8 cellular contexts compared by ENCODE assay signal in genomic region chr6:11537229-11538048, GRCh38.
DNase-seq lines count a peak whose midpoint lies in the region; ATAC-seq lines count a peak whose summit lies in the region.

Gene TMEM170B (plus strand): TSS chr6:11537749. CDS start chr6:11538278, 529 bp downstream.

- H3K4me1 ChIP-seq in HUES48 (ENCODE audit: control insufficient read depth, insufficient read depth, low read length) (peaks cover 15% of the 10 kb centered on the region; the same call in 1 of the 2 replicates), endocrine pancreas (ENCODE audit: control insufficient read depth, insufficient read depth, low read length) (peaks cover 10% of the 10 kb centered on the region)

- peak within 1 kb of the TSS; percentile 75 for H3K27ac ChIP-seq in HUES48 (ENCODE audit: low read depth, low read length)

- no peaks in the 10 kb centered on the region for H3K36me3 ChIP-seq in HUES48 (ENCODE audit: control insufficient read depth, insufficient read depth, low read length)
- no peaks in the 10 kb centered on the region for H3K36me3 ChIP-seq in endocrine pancreas (ENCODE audit: control insufficient read depth, insufficient read depth, low read length)

- H3K9ac ChIP-seq in HUES48 (ENCODE audit: low read depth, low read length) (no peak within 1 kb of the TSS; the same call in 1 of the 2 replicates), endocrine pancreas (ENCODE audit: control insufficient read depth, insufficient read depth, low read length) (peak within 1 kb of the TSS; percentile 86)

- H3K9me3 ChIP-seq in HUES48 (ENCODE audit: control insufficient read depth, insufficient read depth, low read length) (no peaks in the 10 kb centered on the region), endocrine pancreas (ENCODE audit: control insufficient read depth, low read length) (no peaks in the 10 kb centered on the region)

- H3K4me3 ChIP-seq in HUES48 (ENCODE audit: low read depth, low read length) (peak within 1 kb of the TSS; percentile 79), endocrine pancreas (ENCODE audit: control insufficient read depth, insufficient read depth, low read length) (peak within 1 kb of the TSS; percentile 97)

- DNase-seq in D341Med (ENCODE audit: low spot score) = peak; percentile 99
- DNase-seq in NOMO-1 treated with dmso at 0.1 percent for 144 hours (lab: John Stamatoyannopoulos, UW; ENCODE audit: unreplicated experiment) = peak; percentile 97
- peak; percentile 79 for DNase-seq in activated CD8-positive, alpha-beta memory T cell treated with anti-CD3 and anti-CD28 coated beads, Interleukin-2, amount 50 U/mL, for 24 hours (ENCODE audit: extremely low read depth)
- DNase-seq in midbrain (lab: John Stamatoyannopoulos, UW) = peak; percentile 98
- peak; percentile 90 to 91 for DNase-seq in stimulated activated CD8-positive, alpha-beta memory T cell treated with anti-CD3 and anti-CD28 coated beads, Interleukin-15, amount 100 ng/mL, for 48 hours (ENCODE audit: low read depth in 2 of 2)

- H3K27me3 ChIP-seq in HUES48 (ENCODE audit: control insufficient read depth, insufficient read depth, low read length) = peaks cover 47% of the 10 kb centered on the region
- H3K27me3 ChIP-seq in endocrine pancreas (ENCODE audit: control insufficient read depth, insufficient read depth, low read length) = no peaks in the 10 kb centered on the region

- ATAC-seq in GM21447 (IDR thresholded peaks at IDR 0.05; ENCODE audit: unreplicated experiment) = peak; percentile 95

Comparison
In these comparisons a context has a peak if more than half of its experiments do, and no peak if none do; other contexts are left out.
1. Peak in every context shown above with its lines: DNase-seq, ATAC-seq, H3K4me3 ChIP-seq and H3K27ac ChIP-seq.